In genomic region chr17:75869282-75870141, GRCh38 we compare ENCODE assay signal across 1 cellular context.
TF ChIP-seq lines count a peak whose summit lies in the region.

No MANE protein-coding gene starts in this region.

TF ChIP-seq in HepG2, 621 proteins besides CTCF, POLR2A, EP300 and RAD21 (continued from another document and continues in another):
- no peak for TF ChIP-seq ATF6 (CRISPR knock-in tag; conservative IDR thresholded peaks at IDR 0.05)
- TF ChIP-seq ARNTL (CRISPR knock-in tag; IDR thresholded peaks at IDR 0.05), result peak; percentile 62; the same call in 1 of the 2 replicates
- TF ChIP-seq ZNF350 (CRISPR knock-in tag; IDR thresholded peaks at IDR 0.05; ENCODE audit: borderline replicate concordance, low read depth), result peak; percentile 60
- TF ChIP-seq ZNF318 (CRISPR knock-in tag; IDR thresholded peaks at IDR 0.05), result 0 out of 2 replicates have a peak, but pooled peaks have one; percentile 47
- TF ChIP-seq FUBP1 (CRISPR knock-in tag; IDR thresholded peaks at IDR 0.05; ENCODE audit: borderline replicate concordance), result no peak
- TF ChIP-seq ARNT2 (CRISPR knock-in tag; IDR thresholded peaks at IDR 0.05; ENCODE audit: low read depth), result peak; percentile 76
- no peak for TF ChIP-seq LCORL (IDR thresholded peaks at IDR 0.05)
- peak; percentile 88; the same call in 1 of the 2 replicates for TF ChIP-seq LCORL (CRISPR knock-in tag; IDR thresholded peaks at IDR 0.05)
- TF ChIP-seq KDM6A (CRISPR knock-in tag; IDR thresholded peaks at IDR 0.05; ENCODE audit: low read depth), result peak; percentile 49; the same call in 1 of the 2 replicates
- TF ChIP-seq SRF (IDR thresholded peaks at IDR 0.05; ENCODE audit: low read depth, low read length), result no peak
- no peak for TF ChIP-seq ATM (IDR thresholded peaks at IDR 0.05; ENCODE audit: borderline replicate concordance)
- TF ChIP-seq ZMYM2 (CRISPR knock-in tag; IDR thresholded peaks at IDR 0.05), result no peak
- peak; percentile 63 for TF ChIP-seq MTA1 (CRISPR knock-in tag; IDR thresholded peaks at IDR 0.05; ENCODE audit: borderline replicate concordance)
- no peak; the same call in 1 of the 2 replicates for TF ChIP-seq AKAP8 (CRISPR knock-in tag; IDR thresholded peaks at IDR 0.05)
- TF ChIP-seq MXI1 (IDR thresholded peaks at IDR 0.05; ENCODE audit: borderline replicate concordance, low read depth, low read length), result no peak
- TF ChIP-seq ZBTB7A (CRISPR knock-in tag; IDR thresholded peaks at IDR 0.05), result no peak
- no peak for TF ChIP-seq PAWR (CRISPR knock-in tag; IDR thresholded peaks at IDR 0.05; ENCODE audit: borderline replicate concordance)
- TF ChIP-seq MZF1 (CRISPR knock-in tag; IDR thresholded peaks at IDR 0.05; ENCODE audit: borderline replicate concordance), result no peak
- peak; percentile 88 for TF ChIP-seq DRAP1 (CRISPR knock-in tag; IDR thresholded peaks at IDR 0.05)
- no peak for TF ChIP-seq ZIK1 (CRISPR knock-in tag; IDR thresholded peaks at IDR 0.05; ENCODE audit: borderline replicate concordance, low read depth)
- peak; percentile 93; the same call in 1 of the 2 replicates for TF ChIP-seq ZBTB46 (CRISPR knock-in tag; IDR thresholded peaks at IDR 0.05; ENCODE audit: borderline replicate concordance)
- no peak for TF ChIP-seq ZNF274 (CRISPR knock-in tag; IDR thresholded peaks at IDR 0.05)
- TF ChIP-seq KMT2A (CRISPR knock-in tag; IDR thresholded peaks at IDR 0.05), result no peak
- TF ChIP-seq ZNF570 (CRISPR knock-in tag; IDR thresholded peaks at IDR 0.05; ENCODE audit: borderline replicate concordance), result no peak
- TF ChIP-seq ZNF619 (CRISPR knock-in tag; IDR thresholded peaks at IDR 0.05), result no peak
- no peak for TF ChIP-seq BATF2 (CRISPR knock-in tag; IDR thresholded peaks at IDR 0.05)
- TF ChIP-seq CENPBD1 (CRISPR knock-in tag; IDR thresholded peaks at IDR 0.05; ENCODE audit: borderline replicate concordance, low read depth), result no peak
- peak; percentile 82 for TF ChIP-seq SAP130 (CRISPR knock-in tag; IDR thresholded peaks at IDR 0.05; ENCODE audit: low read depth)
- TF ChIP-seq JUN (CRISPR knock-in tag; IDR thresholded peaks at IDR 0.05), result peak; percentile 74; the same call in 1 of the 2 replicates
- no peak for TF ChIP-seq NFIB (CRISPR knock-in tag; IDR thresholded peaks at IDR 0.05; ENCODE audit: borderline replicate concordance)
- TF ChIP-seq ZNF513 (CRISPR knock-in tag; conservative IDR thresholded peaks at IDR 0.05), result no peak
- TF ChIP-seq PITX1 (CRISPR knock-in tag; IDR thresholded peaks at IDR 0.05), result no peak
- peak; percentile 8; the same call in 1 of the 2 replicates for TF ChIP-seq NFYB (CRISPR knock-in tag; IDR thresholded peaks at IDR 0.05)
- TF ChIP-seq ZHX1 (CRISPR knock-in tag; IDR thresholded peaks at IDR 0.05; ENCODE audit: low read depth), result peak; percentile 84; the same call in 1 of the 2 replicates
- TF ChIP-seq ATF4 (CRISPR knock-in tag; IDR thresholded peaks at IDR 0.05), result peak; percentile 45 to 99; a peak in 3 of 4 replicates
- no peak for TF ChIP-seq SNAPC2 (CRISPR knock-in tag; IDR thresholded peaks at IDR 0.05)
